ENCODE assay signal across 4 cellular contexts in the genomic region with DNA sequence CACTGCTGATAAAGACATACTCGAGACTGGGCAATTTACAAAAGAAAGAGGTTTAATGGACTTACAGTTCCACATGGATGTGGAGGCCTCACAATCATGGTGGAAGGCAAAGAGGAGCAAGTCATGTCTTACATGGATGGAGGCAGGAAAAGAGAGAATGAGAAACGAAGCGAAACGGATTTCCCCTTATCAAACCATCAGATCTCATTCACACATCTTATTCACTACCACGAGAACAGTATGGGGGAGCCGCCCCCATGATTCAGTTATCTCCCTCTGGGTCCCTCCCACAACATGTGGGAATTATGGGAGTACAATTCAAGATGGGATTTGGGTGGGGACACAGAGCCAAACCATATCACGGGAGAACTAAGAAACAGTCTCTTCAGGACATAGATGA. TPM values are rescaled to one million over a fixed set of nuclear protein-coding genes. Genes with fewer than 3 reads are reported as not detected.
"Had no signal": no experiment of that assay in that cellular context is flagged by ENCODE, and none has a peak within 500 bp of the region (broad histone marks: within the 10 kb centered on the region; RNA-seq: fewer than 3 reads in every experiment).

No MANE protein-coding gene starts in this region.

RNA-seq across cellular contexts. Expression of a gene that starts 6.0 kb away (rescaled TPM):
- total RNA-seq: epithelial cell of proximal tubule, hepatocyte, left lobe of liver, liver had no signal
